In the genomic region with DNA sequence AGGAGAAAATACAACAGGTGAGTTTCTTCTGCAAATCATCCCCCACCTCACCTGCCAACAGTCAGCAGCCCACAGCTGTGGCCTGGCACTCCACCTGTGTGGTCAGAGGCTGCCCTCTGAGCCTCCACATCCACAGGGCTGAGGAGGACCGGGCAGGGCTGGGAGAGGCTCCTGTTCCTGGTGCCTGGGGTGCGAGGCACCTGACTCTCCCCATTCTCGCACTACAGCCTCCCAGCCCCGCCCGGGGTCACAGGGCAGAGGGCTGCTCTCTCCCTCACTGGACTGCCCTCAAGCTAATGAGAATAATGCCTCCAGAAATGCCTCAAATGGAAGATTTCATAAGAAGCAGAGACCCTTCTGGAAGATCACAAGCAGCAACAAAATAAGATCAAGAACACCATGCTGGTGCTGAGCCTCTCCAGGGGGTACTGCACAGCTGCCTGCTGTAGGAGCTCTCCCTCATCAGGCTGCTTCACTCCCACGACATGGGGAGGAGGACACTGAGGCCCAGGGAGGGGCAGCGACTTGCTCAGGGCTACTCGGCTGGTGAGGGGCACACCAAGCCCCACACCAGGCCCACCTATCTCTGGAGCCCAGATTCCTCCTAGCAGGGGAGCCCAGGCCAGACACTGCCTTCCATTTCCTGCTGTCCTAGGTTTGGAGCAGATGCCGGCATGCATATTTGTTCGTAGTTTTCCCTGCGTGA, we compare ENCODE assay signal across 15 cellular contexts.
DNase-seq lines count a peak whose midpoint lies in the region; ATAC-seq, FAIRE-seq and TF ChIP-seq lines count a peak whose summit lies in the region.
"Had no signal": no experiment of that assay in that cellular context is flagged by ENCODE, and none has a peak within 500 bp of the region (broad histone marks: within the 10 kb centered on the region; RNA-seq: fewer than 3 reads in every experiment).

No MANE protein-coding gene starts in this region.

- peaks cover 4 to 10% of the 10 kb centered on the region in 2 donors for H3K4me1 ChIP-seq in breast epithelium
- peaks cover 17% of the 10 kb centered on the region for H3K4me1 ChIP-seq in mammary epithelial cell (ENCODE audit: insufficient read depth, low read length)
- peaks cover 0 to 95% (median 57%) of the 10 kb centered on the region in 4 donors for H3K4me1 ChIP-seq in tibial nerve

- H3K27me3 Mint-ChIP-seq in dendritic cell treated with granulocyte-macrophage colony-stimulating factor and Interleukin-4, amounts not matched to agents 40 ng/mL and 50 ng/mL, for 4 days = no peaks in the 10 kb centered on the region
- H3K27me3 Mint-ChIP-seq in natural killer cell treated with Interleukin-12 subunit alpha and Interleukin-12 subunit beta and Interleukin-15 and Interleukin-18, amount 100 ng/mL, for 72 hours = no peaks in the 10 kb centered on the region

- H3K4me3 Mint-ChIP-seq in dendritic cell treated with granulocyte-macrophage colony-stimulating factor and Interleukin-4, amounts not matched to agents 40 ng/mL and 50 ng/mL, for 4 days = no peak overlapping the region
- H3K4me3 Mint-ChIP-seq in natural killer cell treated with Interleukin-12 subunit alpha and Interleukin-12 subunit beta and Interleukin-15 and Interleukin-18, amount 100 ng/mL, for 72 hours = no peak overlapping the region

- H3K27me3 ChIP-seq in breast epithelium (no peaks in the 10 kb centered on the region), mammary epithelial cell (ENCODE audit: insufficient read depth, low read length) (no peaks in the 10 kb centered on the region), tibial nerve (no peaks in the 10 kb centered on the region)

- FAIRE-seq in GM12892 (lab: Jason Lieb, UNC) = no peak

- no peak for TF ChIP-seq POLR2A in breast epithelium (IDR thresholded peaks at IDR 0.05)
- no peak for TF ChIP-seq POLR2A in tibial nerve (IDR thresholded peaks at IDR 0.05)
- TF ChIP-seq POLR2A in GM12892 (IDR thresholded peaks at IDR 0.05; ENCODE audit: low read depth, low read length) = no peak

- BruUV-seq in mammary epithelial cell (replicated peaks; lab: Mats Ljungman, UMichigan) = no TSS peak

- H2AFZ ChIP-seq in mammary epithelial cell (ENCODE audit: low read depth, low read length) = no peak overlapping the region

- H3K4me3 ChIP-seq in breast epithelium (no peak overlapping the region), mammary epithelial cell (replicated peaks in 1 of 3; ENCODE audit: insufficient read depth in 1 of 3, low read depth in 2 of 3, low read length in 3 of 3) (no peak overlapping the region), tibial nerve (no peak overlapping the region)

- H3K4me1 Mint-ChIP-seq in dendritic cell treated with granulocyte-macrophage colony-stimulating factor and Interleukin-4, amounts not matched to agents 40 ng/mL and 50 ng/mL, for 4 days (ENCODE audit: low read depth) = peaks cover 49% of the 10 kb centered on the region
- peaks cover 42 to 44% of the 10 kb centered on the region in 2 donors for H3K4me1 Mint-ChIP-seq in natural killer cell treated with Interleukin-12 subunit alpha and Interleukin-12 subunit beta and Interleukin-15 and Interleukin-18, amount 100 ng/mL, for 72 hours (ENCODE audit: low read depth in 2 of 2)

- H4K20me1 ChIP-seq in mammary epithelial cell (ENCODE audit: insufficient read depth, low read length) = no peaks in the 10 kb centered on the region

- peak overlapping the region; percentile 33 to 75 for H3K27ac ChIP-seq in breast epithelium
- no peak overlapping the region for H3K27ac ChIP-seq in mammary epithelial cell (ENCODE audit: insufficient read depth, low read depth, low read length)
- H3K27ac ChIP-seq in tibial nerve = peak overlapping the region; percentile 53 to 95 (median 81)

- WGBS in mammary epithelial cell (ENCODE audit: low coverage, missing lambda C conversion rate) = 75% methylated on average over 5 of the region's 11 CpGs
- WGBS in tibial nerve, 2 donors = 44 to 50% methylated on average over 11 of the region's 11 CpGs

- CTCF ChIA-PET in mammary epithelial cell (lab: Charles Lee; ENCODE audit: low non-redundant PET) = no interaction called here

- H3K9ac ChIP-seq in mammary epithelial cell (ENCODE audit: insufficient read depth, low read length) = no peak overlapping the region

- DNase-seq in breast epithelium (ENCODE audit: low spot score in 2 of 2) (no peak), mammary epithelial cell (no peak), tibial nerve (ENCODE audit: low spot score in 2 of 2) (no peak), GM12892 (ENCODE audit: insufficient read length) (no peak)
- no peak for DNase-seq in natural killer cell treated with Interleukin-12 subunit alpha and Interleukin-12 subunit beta and Interleukin-15 and Interleukin-18, amount 100 ng/mL, for 72 hours (ENCODE audit: low spot score)
- DNase-seq: DMS153; foreskin melanocyte; islet precursor cell; MV-4-11; NCI-H446 treated with DMSO at 0.1 percent for 48 hours; occipital lobe; stimulated activated CD8-positive, alpha-beta memory T cell treated with anti-CD3 and anti-CD28 coated beads, Interleukin-4, amount 100 ng/mL, for 48 hours had no signal

- no peak for TF ChIP-seq EP300 in tibial nerve (IDR thresholded peaks at IDR 0.05)

- peaks cover 83% of the 10 kb centered on the region for H3K36me3 Mint-ChIP-seq in dendritic cell treated with granulocyte-macrophage colony-stimulating factor and Interleukin-4, amounts not matched to agents 40 ng/mL and 50 ng/mL, for 4 days (ENCODE audit: low read depth)
- no peaks in the 10 kb centered on the region for H3K36me3 Mint-ChIP-seq in natural killer cell treated with Interleukin-12 subunit alpha and Interleukin-12 subunit beta and Interleukin-15 and Interleukin-18, amount 100 ng/mL, for 72 hours

- no peak for TF ChIP-seq CTCF in breast epithelium (IDR thresholded peaks at IDR 0.05)
- TF ChIP-seq CTCF in mammary epithelial cell (conservative IDR thresholded peaks at IDR 0.05 in 1 of 2, IDR thresholded peaks at IDR 0.05 in 1 of 2; ENCODE audit: extremely low read depth in 1 of 2, insufficient read depth in 1 of 2, low read depth in 1 of 2, low read length in 2 of 2) = no peak
- no peak for TF ChIP-seq CTCF in tibial nerve (IDR thresholded peaks at IDR 0.05)

- H3K9me3 ChIP-seq in breast epithelium (no peaks in the 10 kb centered on the region), mammary epithelial cell (replicated peaks; ENCODE audit: insufficient read depth, low read length) (no peaks in the 10 kb centered on the region), tibial nerve (no peaks in the 10 kb centered on the region)

- peak overlapping the region; percentile 56 for H3K27ac Mint-ChIP-seq in dendritic cell treated with granulocyte-macrophage colony-stimulating factor and Interleukin-4, amounts not matched to agents 40 ng/mL and 50 ng/mL, for 4 days
- H3K27ac Mint-ChIP-seq in natural killer cell treated with Interleukin-12 subunit alpha and Interleukin-12 subunit beta and Interleukin-15 and Interleukin-18, amount 100 ng/mL, for 72 hours = peak overlapping the region; percentile 45 to 59

- H3K9me3 Mint-ChIP-seq in dendritic cell treated with granulocyte-macrophage colony-stimulating factor and Interleukin-4, amounts not matched to agents 40 ng/mL and 50 ng/mL, for 4 days = no peaks in the 10 kb centered on the region
- H3K9me3 Mint-ChIP-seq in natural killer cell treated with Interleukin-12 subunit alpha and Interleukin-12 subunit beta and Interleukin-15 and Interleukin-18, amount 100 ng/mL, for 72 hours = no peaks in the 10 kb centered on the region

- H3K79me2 ChIP-seq in mammary epithelial cell (ENCODE audit: insufficient read depth, low read length) = peaks cover 42% of the 10 kb centered on the region

- intact Hi-C loops in breast epithelium (cut with DNase I; ENCODE audit: low total_unique reads) = no loop called here
- intact Hi-C loops in mammary epithelial cell (cut with micrococcal nuclease) = no loop called here
- intact Hi-C loops in dendritic cell treated with granulocyte-macrophage colony-stimulating factor and Interleukin-4, amounts not matched to agents 40 ng/mL and 50 ng/mL, for 4 days (cut with micrococcal nuclease) = no loop called here

- dilution Hi-C loops in mammary epithelial cell (cut with HindIII; ENCODE audit: low sequenced_read_pairs) = no loop called here

- H3K36me3 ChIP-seq in breast epithelium (no peaks in the 10 kb centered on the region), mammary epithelial cell (ENCODE audit: insufficient read depth, low read length) (no peaks in the 10 kb centered on the region), tibial nerve (peaks cover 0 to 24% (median 0%) of the 10 kb centered on the region in 3 donors)

- no peak for ATAC-seq in natural killer cell treated with Interleukin-12 subunit alpha and Interleukin-12 subunit beta and Interleukin-15 and Interleukin-18, amount 100 ng/mL, for 72 hours
- no peak for ATAC-seq in HG02798 (IDR thresholded peaks at IDR 0.05; ENCODE audit: poor library complexity, unreplicated experiment)
- no peak for ATAC-seq in HG03469 (IDR thresholded peaks at IDR 0.05; ENCODE audit: unreplicated experiment)

- in situ Hi-C loops in mammary epithelial cell (cut with MboI; ENCODE audit: low sequenced_read_pairs in 2 of 2) = no loop called here

- H3K4me2 ChIP-seq in mammary epithelial cell (ENCODE audit: insufficient read depth, low read depth, low read length) = no peak overlapping the region
